ENCODE assay signal across 8 cellular contexts in genomic region chr1:204565617-204566582, GRCh38. TPM values are rescaled to one million over a fixed set of nuclear protein-coding genes. Genes with fewer than 3 reads are reported as not detected.
DNase-seq lines count a peak whose midpoint lies in the region; ATAC-seq, FAIRE-seq and TF ChIP-seq lines count a peak whose summit lies in the region.

No MANE protein-coding gene starts in this region.

- H3K79me2 ChIP-seq in MM.1S (ENCODE audit: low read length) = no peaks in the 10 kb centered on the region
- no peaks in the 10 kb centered on the region for H3K79me2 ChIP-seq in trophoblast cell (ENCODE audit: control insufficient read depth, insufficient read depth, low read length, poor library complexity)

- H3K4ac ChIP-seq in trophoblast cell (ENCODE audit: low read depth, low read length) = no peak overlapping the region

- H2AK5ac ChIP-seq in trophoblast cell (ENCODE audit: low read length) = no peak overlapping the region

- H3K9me2 ChIP-seq in MM.1S (replicated peaks; ENCODE audit: insufficient read depth, low read length) = no peaks in the 10 kb centered on the region

- H3K4me1 ChIP-seq in A673 (ENCODE audit: insufficient read depth, low read length, poor library complexity, severe bottlenecking) = no peaks in the 10 kb centered on the region
- peaks cover 34% of the 10 kb centered on the region for H3K4me1 ChIP-seq in MM.1S (ENCODE audit: low read length)
- H3K4me1 ChIP-seq in trophoblast cell (ENCODE audit: control insufficient read depth in 1 of 2, insufficient read depth in 2 of 2, low read length in 2 of 2) = peaks cover 41 to 45% of the 10 kb centered on the region in 2 experiments

- BruUV-seq in A673 (replicated peaks; lab: Mats Ljungman, UMichigan) = no TSS peak

- H3K9me3 ChIP-seq in A673 (ENCODE audit: low read depth, low read length, poor library complexity, severe bottlenecking) (no peaks in the 10 kb centered on the region), MM.1S (replicated peaks; ENCODE audit: insufficient read depth, low read length) (no peaks in the 10 kb centered on the region), trophoblast cell (ENCODE audit: insufficient read depth, low read depth, low read length) (no peaks in the 10 kb centered on the region)

- H3K79me1 ChIP-seq in trophoblast cell (ENCODE audit: low read length) = peaks cover 10% of the 10 kb centered on the region

- DNase-seq in A673 (ENCODE audit: low spot score) (peak; percentile 82), MM.1S (peak; percentile 91), RPMI8226 (peak; percentile 81), frontal cortex (ENCODE audit: low spot score in 2 of 2) (peak; percentile 63 to 76), trophoblast cell (peak; percentile 90 to 96)
- peak; percentile 76 for DNase-seq in activated effector memory CD4-positive, alpha-beta T cell treated with anti-CD3 and anti-CD28 coated beads, Interleukin-2, amount 50 U/mL, for 16 hours

- peak overlapping the region; percentile 45 for H2BK12ac ChIP-seq in trophoblast cell (ENCODE audit: low read length)

- H3K18ac ChIP-seq in trophoblast cell (ENCODE audit: low read length) = no peak overlapping the region

- H3K27ac ChIP-seq in A673 (ENCODE audit: low read depth, low read length, poor library complexity, severe bottlenecking) (no peak overlapping the region), MM.1S (ENCODE audit: low read length) (peak overlapping the region; percentile 86), trophoblast cell (ENCODE audit: low read depth, low read length) (peak overlapping the region; percentile 37)

- H2AFZ ChIP-seq in MM.1S (ENCODE audit: low read length) (no peak overlapping the region), trophoblast cell (ENCODE audit: insufficient read depth, low read length, poor library complexity) (no peak overlapping the region)

- POLR2A ChIA-PET in A673 (lab: Charles Lee; ENCODE audit: low non-redundant PET) = interaction anchor here (0.7 kb wide), 1 partner anchor 460 kb away, joined by 3 read pairs; no protein-coding TSS in a partner anchor

- ATAC-seq in GM18511 (IDR thresholded peaks at IDR 0.05; ENCODE audit: unreplicated experiment) (peak; percentile 69), HG03097 (IDR thresholded peaks at IDR 0.05; ENCODE audit: low FRiP score, unreplicated experiment) (no peak)

- no peak overlapping the region for H4K8ac ChIP-seq in trophoblast cell (ENCODE audit: low read depth, low read length)

- no peak overlapping the region for H3K4me3 ChIP-seq in A673 (ENCODE audit: low read depth, low read length, poor library complexity, severe bottlenecking)
- H3K4me3 ChIP-seq in MM.1S (ENCODE audit: low read length) = no peak overlapping the region
- H3K4me3 ChIP-seq in trophoblast cell (ENCODE audit: low read depth, low read length) = no peak overlapping the region

- no peak overlapping the region for H2BK120ac ChIP-seq in trophoblast cell (ENCODE audit: insufficient read depth, low read length, poor library complexity)

- TF ChIP-seq CTCF in A673 (conservative IDR thresholded peaks at IDR 0.05; ENCODE audit: low read depth, low read length) (peak; percentile 80), MM.1S (IDR thresholded peaks at IDR 0.05; ENCODE audit: low read length) (peak; percentile 92)

- H3K4me2 ChIP-seq in MM.1S (ENCODE audit: low read depth, low read length) (peak overlapping the region; percentile 46), trophoblast cell (ENCODE audit: low read length) (peak overlapping the region; percentile 29)

- H3F3A ChIP-seq in MM.1S (ENCODE audit: insufficient read depth, low read length) = peaks cover 27% of the 10 kb centered on the region

- FAIRE-seq in frontal cortex (lab: Jason Lieb, UNC) = no peak

- H3K9ac ChIP-seq in MM.1S (ENCODE audit: low read length) (peak overlapping the region; percentile 72), trophoblast cell (ENCODE audit: low read length) (no peak overlapping the region)

- H3K36me3 ChIP-seq in A673 (ENCODE audit: insufficient read depth, low read length, poor library complexity, severe bottlenecking) (no peaks in the 10 kb centered on the region), MM.1S (replicated peaks; ENCODE audit: insufficient read depth, low read length) (no peaks in the 10 kb centered on the region), trophoblast cell (ENCODE audit: control insufficient read depth in 1 of 2, insufficient read depth in 2 of 2, low read length in 2 of 2) (no peaks in the 10 kb centered on the region)

- H4K12ac ChIP-seq in trophoblast cell (ENCODE audit: low read depth, low read length) = no peak overlapping the region

- H2BK5ac ChIP-seq in trophoblast cell (ENCODE audit: low read depth, low read length, poor library complexity) = no peak overlapping the region

- CTCF ChIA-PET in A673 (lab: Charles Lee) = interaction anchor here (0.6 to 1.9 kb wide), 7 partner anchors 181 to 497 kb away, joined by 3 to 43 read pairs (median 4); no protein-coding TSS in a partner anchor

- intact Hi-C loops in A673 (cut with micrococcal nuclease; ENCODE audit: unreplicated experiment) = loop anchor here (1.0 to 2.0 kb wide), 2 partner anchors 197 to 241 kb away; no protein-coding TSS in a partner anchor

- H3K23ac ChIP-seq in trophoblast cell (ENCODE audit: low read length) = no peak overlapping the region

- H3K27me3 ChIP-seq in A673 (replicated peaks; ENCODE audit: insufficient read depth, low read depth, low read length, poor library complexity) (no peaks in the 10 kb centered on the region), MM.1S (replicated peaks; ENCODE audit: insufficient read depth, low read length) (no peaks in the 10 kb centered on the region), trophoblast cell (ENCODE audit: insufficient read depth, low read length) (no peaks in the 10 kb centered on the region)

- no peaks in the 10 kb centered on the region for H4K20me1 ChIP-seq in MM.1S (ENCODE audit: insufficient read depth, low read length)

- WGBS in trophoblast cell (ENCODE audit: extremely low coverage, insufficient coverage, insufficient read length) = no CpG with 5 or more reads among the region's 13 CpGs

- no peak overlapping the region for H3K14ac ChIP-seq in trophoblast cell (ENCODE audit: low read length)

- H4K91ac ChIP-seq in trophoblast cell (ENCODE audit: low read depth, low read length) = peak overlapping the region; percentile 31

RNA-seq across cellular contexts. Expression of gene MDM4, which starts 49.7 kb away (rescaled TPM):
- total RNA-seq in A673 (2021) (71.3 and 86.1 TPM in 2 replicates), frontal cortex (46.9 TPM)
- polyA plus RNA-seq in trophoblast cell (2013) = 16.1 and 17.2 TPM in 2 replicates
